13 cellular contexts compared by ENCODE assay signal in genomic region chr1:176696109-176696508, GRCh38.
DNase-seq lines count a peak whose midpoint lies in the region; ATAC-seq and TF ChIP-seq lines count a peak whose summit lies in the region.
"Had no signal": no experiment of that assay in that cellular context is flagged by ENCODE, and none has a peak within 500 bp of the region (broad histone marks: within the 10 kb centered on the region; RNA-seq: fewer than 3 reads in every experiment).

No MANE protein-coding gene starts in this region.

- H3K9me3 ChIP-seq in left lung, result no peaks in the 10 kb centered on the region
- no peaks in the 10 kb centered on the region for H3K9me3 ChIP-seq in ovary
- H3K9me3 ChIP-seq: SJSA1 had no signal

- peak; percentile 99 for DNase-seq in DMS153 (lab: John Stamatoyannopoulos, UW)
- DNase-seq in NCI-H187 (lab: John Stamatoyannopoulos, UW), result peak; percentile 83 to 99
- DNase-seq in left lung, result peak in 1 of 2 donors; percentile 43
- no peak for DNase-seq in NAMALWA (ENCODE audit: low spot score)
- DNase-seq in ovary, result no peak
- DNase-seq: activated CD8-positive, alpha-beta memory T cell treated with anti-CD3 and anti-CD28 coated beads, Interleukin-2, amount 50 U/mL, for 4 hours; CD8-positive, alpha-beta memory T cell; central memory CD4-positive, alpha-beta T cell had no signal

- H3K27me3 ChIP-seq in left lung, result no peaks in the 10 kb centered on the region
- H3K27me3 ChIP-seq in ovary, result no peaks in the 10 kb centered on the region
- H3K27me3 ChIP-seq: SJSA1 had no signal

- intact Hi-C loops in left lung (cut with DNase I) (loop anchor here in 1 of 2 donors (10.0 kb wide), 1 partner anchor 131 kb away; no protein-coding TSS in a partner anchor), ovary (cut with DNase I) (no loop called here)

- 28 to 38% (median 37%) methylated on average over 5 of the region's 5 CpGs for WGBS in ovary, 3 donors

- TF ChIP-seq EP300 in ovary (IDR thresholded peaks at IDR 0.05), result no peak

- H3K36me3 ChIP-seq in left lung (no peaks in the 10 kb centered on the region), ovary (no peaks in the 10 kb centered on the region)
- H3K36me3 ChIP-seq: SJSA1 had no signal

- H3K27ac ChIP-seq in VCaP (peak overlapping the region; percentile 60), left lung (no peak overlapping the region), ovary (no peak overlapping the region)
- H3K27ac ChIP-seq: parathyroid adenoma, SJSA1 had no signal

- H3K4me3 ChIP-seq in left lung (no peak overlapping the region), ovary (no peak overlapping the region)
- H3K4me3 ChIP-seq: SJSA1 had no signal

- no peak for TF ChIP-seq POLR2A in ovary (IDR thresholded peaks at IDR 0.05)

- TF ChIP-seq CTCF in VCaP (conservative IDR thresholded peaks at IDR 0.05), result no peak
- no peak for TF ChIP-seq CTCF in left lung (IDR thresholded peaks at IDR 0.05)
- no peak for TF ChIP-seq CTCF in ovary (IDR thresholded peaks at IDR 0.05)

- peak; percentile 74 for ATAC-seq in left lung
- no peak for ATAC-seq in HG03439 (IDR thresholded peaks at IDR 0.05; ENCODE audit: unreplicated experiment)
- ATAC-seq in HG03175 (IDR thresholded peaks at IDR 0.05; ENCODE audit: unreplicated experiment), result no peak

- H3K4me1 ChIP-seq in left lung, result no peaks in the 10 kb centered on the region
- no peaks in the 10 kb centered on the region for H3K4me1 ChIP-seq in ovary (ENCODE audit: insufficient read depth)
- H3K4me1 ChIP-seq: SJSA1 had no signal

Comparison
In these comparisons a context has a peak if more than half of its experiments do, and no peak if none do; other contexts are left out.
1. DNase-seq: peak in DMS153 (single experiment) and NCI-H187 (2 of 2); none in NAMALWA (single experiment) and ovary (0 of 5).